14 cellular contexts compared by ENCODE assay signal in the genomic region with DNA sequence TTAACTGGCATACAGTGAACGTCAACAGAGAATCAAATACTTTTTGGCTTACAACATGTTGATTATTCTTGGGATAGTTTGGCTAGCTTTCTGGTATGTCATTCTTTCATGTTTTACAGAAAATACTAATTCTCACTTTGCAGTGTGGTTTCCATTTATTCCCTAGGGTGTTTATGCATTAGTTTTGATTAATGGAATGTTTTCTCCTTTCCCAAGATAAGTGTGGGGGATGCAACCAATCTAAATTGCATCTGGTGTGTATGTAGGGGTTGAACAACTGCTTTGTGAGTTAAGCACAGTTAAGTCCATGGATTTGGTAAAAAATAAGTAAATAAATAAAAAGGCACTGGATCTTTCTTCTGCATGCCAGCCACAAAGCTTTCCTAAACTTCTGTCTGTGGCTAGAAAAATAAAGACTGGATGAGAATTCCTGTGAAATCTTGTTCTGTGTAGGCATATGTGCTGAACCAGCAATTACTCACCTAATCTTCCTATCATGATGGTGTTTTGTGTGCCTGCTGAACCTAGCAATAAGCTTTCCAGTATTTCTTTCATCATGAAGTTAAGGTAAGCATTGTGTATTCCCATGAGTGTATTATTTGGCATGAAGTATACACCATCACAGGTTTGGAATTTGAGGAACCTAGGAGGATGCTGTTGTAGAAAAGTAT. TPM values are rescaled to one million over a fixed set of nuclear protein-coding genes. Genes with fewer than 3 reads are reported as not detected.
DNase-seq lines count a peak whose midpoint lies in the region; ATAC-seq, FAIRE-seq and TF ChIP-seq lines count a peak whose summit lies in the region.
"Had no signal": no experiment of that assay in that cellular context is flagged by ENCODE, and none has a peak within 500 bp of the region (broad histone marks: within the 10 kb centered on the region; RNA-seq: fewer than 3 reads in every experiment).

No MANE protein-coding gene starts in this region.

- peak; percentile 88 for DNase-seq in AG10803 (ENCODE audit: low read depth)
- DNase-seq in RCC 7860 (ENCODE audit: low spot score) = peak; percentile 15
- DNase-seq in myocyte (ENCODE audit: low read depth) = peak; percentile 62
- DNase-seq in SW480 (ENCODE audit: low spot score) = no peak
- DNase-seq in stimulated activated naive B cell treated with anti-CD40 and anti-IgM and Interleukin-4, amounts not matched to agents 10 μg/mL and 1 μg/mL and 100 μg/mL, for 72 hours = no peak
- DNase-seq in NCI-H82 (lab: John Stamatoyannopoulos, UW) = no peak
- DNase-seq in activated T-cell treated with anti-CD3 and anti-CD28 coated beads, Interleukin-2, amount 50 U/mL, for 1 hour = no peak
- DNase-seq: activated CD8-positive, alpha-beta memory T cell treated with anti-CD3 and anti-CD28 coated beads for 24 hours; heart right ventricle; naive thymus-derived CD4-positive, alpha-beta T cell; NCI-H345; stimulated activated naive CD8-positive, alpha-beta T cell treated with anti-CD3 and anti-CD28 coated beads, Interleukin-15, Interleukin-2, amounts not matched to agents 100 U/mL and 50 U/mL, for 24 hours had no signal

- H3K36me3 Mint-ChIP-seq in stimulated activated naive B cell treated with anti-CD40 and anti-IgM and Interleukin-4, amounts not matched to agents 10 μg/mL and 1 μg/mL and 100 μg/mL, for 72 hours = no peaks in the 10 kb centered on the region
- H3K36me3 Mint-ChIP-seq: naive thymus-derived CD4-positive, alpha-beta T cell had no signal

- no peak for TF ChIP-seq CTCF in AG10803 (conservative IDR thresholded peaks at IDR 0.05; ENCODE audit: low read length)

- H3K4me1 Mint-ChIP-seq in stimulated activated naive B cell treated with anti-CD40 and anti-IgM and Interleukin-4, amounts not matched to agents 10 μg/mL and 1 μg/mL and 100 μg/mL, for 72 hours = no peaks in the 10 kb centered on the region
- H3K4me1 Mint-ChIP-seq: naive thymus-derived CD4-positive, alpha-beta T cell had no signal

- no peaks in the 10 kb centered on the region for H3K27me3 Mint-ChIP-seq in stimulated activated naive B cell treated with anti-CD40 and anti-IgM and Interleukin-4, amounts not matched to agents 10 μg/mL and 1 μg/mL and 100 μg/mL, for 72 hours

- H3K4me3 Mint-ChIP-seq in stimulated activated naive B cell treated with anti-CD40 and anti-IgM and Interleukin-4, amounts not matched to agents 10 μg/mL and 1 μg/mL and 100 μg/mL, for 72 hours = no peak overlapping the region
- H3K4me3 Mint-ChIP-seq: naive thymus-derived CD4-positive, alpha-beta T cell had no signal

- H3K4me3 ChIP-seq in AG10803 (ENCODE audit: low read length) = no peak overlapping the region
- H3K4me3 ChIP-seq: heart right ventricle had no signal

- FAIRE-seq in RCC 7860 (lab: Jason Lieb, UNC) = no peak
- FAIRE-seq in endometrium (lab: Jason Lieb, UNC) = peak; percentile 92

- peaks cover 0 to 3% of the 10 kb centered on the region in 2 donors for H3K9me3 Mint-ChIP-seq in stimulated activated naive B cell treated with anti-CD40 and anti-IgM and Interleukin-4, amounts not matched to agents 10 μg/mL and 1 μg/mL and 100 μg/mL, for 72 hours

- no peak overlapping the region for H3K27ac Mint-ChIP-seq in stimulated activated naive B cell treated with anti-CD40 and anti-IgM and Interleukin-4, amounts not matched to agents 10 μg/mL and 1 μg/mL and 100 μg/mL, for 72 hours
- H3K27ac Mint-ChIP-seq: naive thymus-derived CD4-positive, alpha-beta T cell had no signal

- no peak for ATAC-seq in stimulated activated naive B cell treated with anti-CD40 and anti-IgM and Interleukin-4, amounts not matched to agents 10 μg/mL and 1 μg/mL and 100 μg/mL, for 72 hours (replicated peaks)
- ATAC-seq: heart right ventricle; naive thymus-derived CD4-positive, alpha-beta T cell; sciatic nerve; stimulated activated naive CD8-positive, alpha-beta T cell treated with anti-CD3 and anti-CD28 coated beads, Interleukin-15, Interleukin-2, amounts not matched to agents 100 U/mL and 50 U/mL, for 24 hours had no signal

RNA-seq across cellular contexts. Expression of gene TENM3, which starts 50.6 kb away (rescaled TPM):
- total RNA-seq in myocyte = 75.7 and 91.0 TPM in 2 replicates
- 44.9 TPM for polyA plus RNA-seq in myocyte (2012)
- total RNA-seq: naive thymus-derived CD4-positive, alpha-beta T cell had no signal
- polyA plus RNA-seq: naive thymus-derived CD4-positive, alpha-beta T cell had no signal

Comparison
In these comparisons a context has a peak if more than half of its experiments do, and no peak if none do; other contexts are left out.
1. DNase-seq: peak in AG10803 (single experiment), RCC 7860 (single experiment) and myocyte (single experiment); none in SW480 (single experiment), stimulated activated naive B cell treated with anti-CD40 and anti-IgM and Interleukin-4, amounts not matched to agents 10 μg/mL and 1 μg/mL and 100 μg/mL, for 72 hours (single experiment), NCI-H82 (single experiment) and activated T-cell treated with anti-CD3 and anti-CD28 coated beads, Interleukin-2, amount 50 U/mL, for 1 hour (single experiment).